In genomic region chr2:138187221-138187620, GRCh38 we compare ENCODE assay signal across 28 cellular contexts.
"Had no signal": no experiment of that assay in that cellular context is flagged by ENCODE, and none has a peak within 500 bp of the region (broad histone marks: within the 10 kb centered on the region; RNA-seq: fewer than 3 reads in every experiment).

No MANE protein-coding gene starts in this region.

- H3K79me2 ChIP-seq: hepatocyte, parathyroid adenoma had no signal

- H3K36me3 ChIP-seq: breast epithelium, gastrocnemius medialis, neural progenitor cell, spleen, transverse colon had no signal

- DNase-seq: activated CD4-positive, alpha-beta memory T cell treated with anti-CD3 and anti-CD28 coated beads, Interleukin-2, amount 10 ng/mL, durations not matched to agents 7 days and 5 days; activated CD4-positive, alpha-beta T cell treated with anti-CD3 and anti-CD28 coated beads for 1 hour; activated CD4-positive, alpha-beta T cell treated with anti-CD3 and anti-CD28 coated beads, Interleukin-2, amount 10 ng/mL, durations not matched to agents 7 days and 5 days; activated CD8-positive, alpha-beta memory T cell treated with anti-CD3 and anti-CD28 coated beads, Interleukin-2, amount 50 U/mL, for 48 hours; activated gamma-delta T cell; activated naive CD4-positive, alpha-beta T cell treated with anti-CD3 and anti-CD28 coated beads, Interleukin-2, amount 50 U/mL, for 16 hours; activated T-cell treated with anti-CD3 and anti-CD28 coated beads, Interleukin-2, amount 50 U/mL, for 24 hours; amniotic stem cell; dermis blood vessel endothelial cell; effector CD8-positive, alpha-beta T cell; gastrocnemius medialis; left colon; mesenchymal stem cell; natural killer cell; occipital lobe; right cardiac atrium; spleen; stimulated activated naive CD4-positive, alpha-beta T cell; T-helper 2 cell; testis; transverse colon had no signal

- H2AFZ ChIP-seq: hepatocyte, neural progenitor cell, parathyroid adenoma had no signal

- H3K9ac ChIP-seq: neural progenitor cell, parathyroid adenoma had no signal

- H3K4me1 ChIP-seq: breast epithelium, gastrocnemius medialis, parathyroid adenoma, spleen, testis, transverse colon had no signal

- H3K9me3 ChIP-seq: breast epithelium, gastrocnemius medialis, spleen, testis, transverse colon had no signal

- H3K27me3 ChIP-seq: breast epithelium, gastrocnemius medialis, hepatocyte, neural progenitor cell, spleen, testis, transverse colon had no signal

- FAIRE-seq: endometrium, keratinocyte had no signal

- H3K27ac ChIP-seq: breast epithelium, gastrocnemius medialis, hepatocyte, neural progenitor cell, parathyroid adenoma, spleen, testis, transverse colon had no signal

- H3K4me2 ChIP-seq: hepatocyte, neural progenitor cell had no signal

- H3K4me3 ChIP-seq: breast epithelium, gastrocnemius medialis, hepatocyte, neural progenitor cell, spleen, testis, transverse colon had no signal

- ATAC-seq: gastrocnemius medialis, left colon, natural killer cell, WTC11 had no signal
